Comparison of ENCODE assay signal across 13 cellular contexts in genomic region chr11:115226556-115226955, GRCh38.
DNase-seq lines count a peak whose midpoint lies in the region; ATAC-seq and TF ChIP-seq lines count a peak whose summit lies in the region.
"Had no signal": no experiment of that assay in that cellular context is flagged by ENCODE, and none has a peak within 500 bp of the region (broad histone marks: within the 10 kb centered on the region; RNA-seq: fewer than 3 reads in every experiment).

No MANE protein-coding gene starts in this region.

- H3K4me1 Mint-ChIP-seq in osteocyte (ENCODE audit: unreplicated experiment): peaks cover 50% of the 10 kb centered on the region

- H3K9me3 ChIP-seq in SJSA1 (replicated peaks) (no peaks in the 10 kb centered on the region), transverse colon (no peaks in the 10 kb centered on the region)
- H3K9me3 ChIP-seq: adrenal gland, esophagus squamous epithelium had no signal

- no peaks in the 10 kb centered on the region for H3K9me3 Mint-ChIP-seq in osteocyte (ENCODE audit: unreplicated experiment)

- no peaks in the 10 kb centered on the region for H3K36me3 Mint-ChIP-seq in osteocyte (ENCODE audit: unreplicated experiment)

- H3K4me3 Mint-ChIP-seq in osteocyte (ENCODE audit: unreplicated experiment): no peak overlapping the region
- H3K4me3 Mint-ChIP-seq: activated CD4-positive, alpha-beta memory T cell treated with anti-CD3 and anti-CD28 coated beads, Interleukin-2, amount 10 ng/mL, durations not matched to agents 7 days and 5 days had no signal

- no peak for TF ChIP-seq CTCF in fibroblast of pulmonary artery (IDR thresholded peaks at IDR 0.05; ENCODE audit: low read length, missing control alignments)
- no peak for TF ChIP-seq CTCF in osteocyte (IDR thresholded peaks at IDR 0.05)
- no peak for TF ChIP-seq CTCF in transverse colon (IDR thresholded peaks at IDR 0.05)

- H3K4me3 ChIP-seq in SJSA1: no peak overlapping the region
- no peak overlapping the region for H3K4me3 ChIP-seq in fibroblast of pulmonary artery (replicated peaks; ENCODE audit: low read depth, low read length)
- H3K4me3 ChIP-seq in transverse colon: no peak overlapping the region
- H3K4me3 ChIP-seq: adrenal gland, esophagus squamous epithelium, SK-N-MC had no signal

- TF ChIP-seq EP300 in transverse colon (IDR thresholded peaks at IDR 0.05; ENCODE audit: low read depth): no peak

- no peaks in the 10 kb centered on the region for H3K27me3 Mint-ChIP-seq in osteocyte (ENCODE audit: unreplicated experiment)

- intact Hi-C loops in transverse colon (cut with DNase I; ENCODE audit: low total_unique reads): no loop called here

- no peaks in the 10 kb centered on the region for H3K36me3 ChIP-seq in SJSA1
- H3K36me3 ChIP-seq in transverse colon: no peaks in the 10 kb centered on the region
- H3K36me3 ChIP-seq: adrenal gland had no signal

- in situ Hi-C loops in transverse colon (cut with MboI; ENCODE audit: low pct_ligation_motif_present in 1 of 4, low pct_unique_long_range_greater_than_20kb in 1 of 4, low sequenced_read_pairs in 3 of 4): no loop called here

- peak overlapping the region; percentile 90 for H3K27ac ChIP-seq in SJSA1
- H3K27ac ChIP-seq in transverse colon: no peak overlapping the region
- H3K27ac ChIP-seq: adrenal gland, esophagus squamous epithelium, SK-N-MC had no signal

- TF ChIP-seq POLR2A in transverse colon (IDR thresholded peaks at IDR 0.05): no peak

- peak; percentile 65 for DNase-seq in ELR (ENCODE audit: low read depth)
- DNase-seq in SJSA1 (ENCODE audit: low read depth in 1 of 2, low spot score in 2 of 2): peak; percentile 82 to 85
- peak; percentile 19 for DNase-seq in fibroblast of pulmonary artery (ENCODE audit: low read depth)
- DNase-seq in osteocyte (ENCODE audit: extremely low spot score, unreplicated experiment): peak; percentile 84
- DNase-seq in RPMI8226: no peak
- no peak for DNase-seq in transverse colon
- DNase-seq: activated CD4-positive, alpha-beta memory T cell treated with anti-CD3 and anti-CD28 coated beads, Interleukin-2, amount 10 ng/mL, durations not matched to agents 7 days and 5 days; adrenal gland; esophagus squamous epithelium; stimulated activated naive CD4-positive, alpha-beta T cell treated with Interleukin-2 at 50 U/mL for 16 hours had no signal

- WGBS in transverse colon (ENCODE audit: low coverage in 1 of 2), 2 donors: 82 to 94% methylated on average over 2 of the region's 2 CpGs

- H3K27ac Mint-ChIP-seq in osteocyte (ENCODE audit: unreplicated experiment): peak overlapping the region; percentile 67
- H3K27ac Mint-ChIP-seq: activated CD4-positive, alpha-beta memory T cell treated with anti-CD3 and anti-CD28 coated beads, Interleukin-2, amount 10 ng/mL, durations not matched to agents 7 days and 5 days had no signal

- ATAC-seq in HG03342 (IDR thresholded peaks at IDR 0.05; ENCODE audit: unreplicated experiment) (no peak), HG02852 (IDR thresholded peaks at IDR 0.05; ENCODE audit: unreplicated experiment) (no peak)

- H3K27me3 ChIP-seq in SJSA1 (replicated peaks) (no peaks in the 10 kb centered on the region), transverse colon (no peaks in the 10 kb centered on the region)
- H3K27me3 ChIP-seq: adrenal gland, esophagus squamous epithelium had no signal

- H3K4me1 ChIP-seq in SJSA1 (replicated peaks) (peaks cover 53% of the 10 kb centered on the region), transverse colon (no peaks in the 10 kb centered on the region)
- H3K4me1 ChIP-seq: adrenal gland, esophagus squamous epithelium had no signal

Comparison
In these comparisons a context has a peak if more than half of its experiments do, and no peak if none do; other contexts are left out.
1. DNase-seq: peak in ELR (single experiment), SJSA1 (2 of 2), fibroblast of pulmonary artery (single experiment) and osteocyte (single experiment); none in RPMI8226 (single experiment) and transverse colon (single experiment).